ENCODE assay signal across 11 cellular contexts in the genomic region with DNA sequence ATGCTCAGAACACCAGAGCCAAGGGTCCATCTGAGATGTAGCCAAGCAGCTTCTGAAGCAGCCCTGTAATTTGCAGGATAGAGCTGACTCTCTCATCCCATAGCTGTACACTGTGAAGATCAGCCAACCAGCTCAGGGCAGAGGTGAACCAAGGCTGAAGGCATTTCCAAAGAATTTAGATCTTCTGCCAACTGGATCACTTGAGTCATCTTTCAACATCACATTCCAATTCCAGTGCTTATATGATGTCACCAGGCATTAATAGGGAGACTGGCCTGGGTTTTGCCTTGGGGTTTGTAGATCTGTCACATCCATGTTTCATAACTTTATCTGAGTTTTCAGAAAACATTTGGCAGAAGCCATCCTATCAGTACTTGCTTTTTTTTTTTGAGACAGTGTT.
DNase-seq lines count a peak whose midpoint lies in the region; ATAC-seq and TF ChIP-seq lines count a peak whose summit lies in the region.
"Had no signal": no experiment of that assay in that cellular context is flagged by ENCODE, and none has a peak within 500 bp of the region (broad histone marks: within the 10 kb centered on the region; RNA-seq: fewer than 3 reads in every experiment).

No MANE protein-coding gene starts in this region.

- H3K4ac ChIP-seq in IMR-90 (ENCODE audit: low read depth, low read length): no peak overlapping the region

- ATAC-seq in IMR-90 (ENCODE audit: low read depth): peak; percentile 100
- no peak for ATAC-seq in HG03196 (IDR thresholded peaks at IDR 0.05; ENCODE audit: unreplicated experiment)
- no peak for ATAC-seq in GM18505 (IDR thresholded peaks at IDR 0.05; ENCODE audit: unreplicated experiment)
- ATAC-seq: stimulated activated effector memory CD8-positive, alpha-beta T cell treated with anti-CD3 and anti-CD28 coated beads, Interleukin-12 subunit alpha, Interleukin-12 subunit beta, amount 100 ng/mL, for 72 hours had no signal

- no peak overlapping the region for H3K4me2 ChIP-seq in IMR-90 (ENCODE audit: low read depth, low read length)

- H3K4me1 ChIP-seq in A673 (ENCODE audit: insufficient read depth, low read length, poor library complexity, severe bottlenecking) (no peaks in the 10 kb centered on the region), IMR-90 (ENCODE audit: control insufficient read depth, insufficient read depth, low read length) (no peaks in the 10 kb centered on the region)

- intact Hi-C loops in A673 (cut with micrococcal nuclease; ENCODE audit: unreplicated experiment): no loop called here
- intact Hi-C loops in IMR-90 (cut with micrococcal nuclease): loop anchor here (10.0 kb wide), 1 partner anchor 1174 kb away; no protein-coding TSS in a partner anchor

- DNase-seq in A673 (ENCODE audit: low spot score) (peak; percentile 50), IMR-90 (peak; percentile 96), choroid plexus epithelial cell (ENCODE audit: low read depth) (peak; percentile 93), kidney tubule cell (ENCODE audit: low spot score) (peak; percentile 97), COR-L47 (lab: John Stamatoyannopoulos, UW) (no peak), NCI-H1092 treated with DMSO at 0.1 percent for 48 hours (lab: John Stamatoyannopoulos, UW) (no peak)
- DNase-seq: sigmoid colon had no signal

- TF ChIP-seq POLR2A in IMR-90 (IDR thresholded peaks at IDR 0.05; ENCODE audit: low read depth, low read length) (no peak), GM18505 (IDR thresholded peaks at IDR 0.05; ENCODE audit: borderline replicate concordance, extremely low read depth, insufficient read depth, insufficient read length) (no peak)

- no peak overlapping the region for H2AFZ ChIP-seq in IMR-90 (replicated peaks; ENCODE audit: low read length, poor library complexity)

- in situ Hi-C loops in IMR-90 (cut with MboI; ENCODE audit: low sequenced_read_pairs): no loop called here

- H2AK5ac ChIP-seq in IMR-90 (ENCODE audit: low read depth, low read length): no peak overlapping the region

- no peak overlapping the region for H2BK5ac ChIP-seq in IMR-90 (ENCODE audit: low read depth, low read length, poor library complexity, severe bottlenecking)

- no peak overlapping the region for H3K14ac ChIP-seq in IMR-90 (replicated peaks; ENCODE audit: low read depth, low read length)

- H2AK9ac ChIP-seq in IMR-90 (replicated peaks; ENCODE audit: low read depth, low read length, poor library complexity): no peak overlapping the region

- TF ChIP-seq RAD21 in IMR-90 (IDR thresholded peaks at IDR 0.05; ENCODE audit: low read length): no peak

- CTCF ChIA-PET in A673 (lab: Charles Lee) (no interaction called here), IMR-90 (lab: Yijun Ruan, JAX) (no interaction called here)

- no peaks in the 10 kb centered on the region for H3K27me3 ChIP-seq in A673 (replicated peaks; ENCODE audit: insufficient read depth, low read depth, low read length, poor library complexity)
- peaks cover 15% of the 10 kb centered on the region for H3K27me3 ChIP-seq in IMR-90 (ENCODE audit: control insufficient read depth, insufficient read depth, low read length)
- H3K27me3 ChIP-seq: sigmoid colon had no signal

- H4K5ac ChIP-seq in IMR-90 (ENCODE audit: low read depth, low read length): no peak overlapping the region

- H2BK15ac ChIP-seq in IMR-90 (ENCODE audit: low read depth, low read length): no peak overlapping the region

- H3K79me1 ChIP-seq in IMR-90 (ENCODE audit: low read depth in 1 of 2, low read length in 2 of 2): no peaks in the 10 kb centered on the region

- no peaks in the 10 kb centered on the region for H3K36me3 ChIP-seq in A673 (ENCODE audit: insufficient read depth, low read length, poor library complexity, severe bottlenecking)
- H3K36me3 ChIP-seq in IMR-90 (ENCODE audit: control insufficient read depth, insufficient read depth, low read length): no peaks in the 10 kb centered on the region
- H3K36me3 ChIP-seq: sigmoid colon had no signal

- H2BK20ac ChIP-seq in IMR-90 (ENCODE audit: low read depth, low read length): no peak overlapping the region

- H3K9ac ChIP-seq in IMR-90 (ENCODE audit: low read depth, low read length): no peak overlapping the region

- no peaks in the 10 kb centered on the region for H3K9me1 ChIP-seq in IMR-90 (ENCODE audit: insufficient read depth, low read length)

- no peak overlapping the region for H4K8ac ChIP-seq in IMR-90 (ENCODE audit: low read depth in 2 of 2, low read length in 2 of 2)

- no peaks in the 10 kb centered on the region for H4K20me1 ChIP-seq in IMR-90 (ENCODE audit: insufficient read depth, low read length)

- TF ChIP-seq CTCF in A673 (conservative IDR thresholded peaks at IDR 0.05; ENCODE audit: low read depth, low read length) (no peak), IMR-90 (conservative IDR thresholded peaks at IDR 0.05; ENCODE audit: low read depth, low read length) (no peak), choroid plexus epithelial cell (conservative IDR thresholded peaks at IDR 0.05; ENCODE audit: low read depth, low read length) (no peak)

- dilution Hi-C loops in IMR-90 (cut with HindIII; ENCODE audit: low sequenced_read_pairs, unreplicated experiment): no loop called here

- no peak overlapping the region for H3K4me3 ChIP-seq in A673 (ENCODE audit: low read depth, low read length, poor library complexity, severe bottlenecking)
- no peak overlapping the region for H3K4me3 ChIP-seq in IMR-90 (ENCODE audit: insufficient read depth, low read depth, low read length)
- H3K4me3 ChIP-seq in choroid plexus epithelial cell (ENCODE audit: low read depth, low read length): no peak overlapping the region
- H3K4me3 ChIP-seq: sigmoid colon had no signal

- POLR2A ChIA-PET in A673 (lab: Charles Lee; ENCODE audit: low non-redundant PET): interaction anchor here (0.5 kb wide), 1 partner anchor 108 kb away, joined by 22 read pairs; no protein-coding TSS in a partner anchor
- POLR2A ChIA-PET in IMR-90 (lab: Charles Lee; ENCODE audit: unreplicated experiment): no interaction called here

- H4K91ac ChIP-seq in IMR-90 (ENCODE audit: insufficient read depth, low read depth, low read length): no peak overlapping the region

- no peak overlapping the region for H3K23ac ChIP-seq in IMR-90 (ENCODE audit: low read depth, low read length)

- BruUV-seq in A673 (replicated peaks; lab: Mats Ljungman, UMichigan): no TSS peak
- BruUV-seq in IMR-90 (replicated peaks; lab: Mats Ljungman, UMichigan): no TSS peak

- no peak overlapping the region for H3K18ac ChIP-seq in IMR-90 (ENCODE audit: low read depth, low read length)

- H3K9me3 ChIP-seq in A673 (ENCODE audit: low read depth, low read length, poor library complexity, severe bottlenecking): no peaks in the 10 kb centered on the region
- H3K9me3 ChIP-seq in IMR-90 (ENCODE audit: control insufficient read depth, insufficient read depth, low read length): peaks cover 1% of the 10 kb centered on the region; the same call in 1 of the 2 replicates
- H3K9me3 ChIP-seq: sigmoid colon had no signal

- no peak overlapping the region for H3K56ac ChIP-seq in IMR-90 (ENCODE audit: extremely low read depth, insufficient read depth, low read length)

- H2BK120ac ChIP-seq in IMR-90 (ENCODE audit: low read depth, low read length): no peak overlapping the region

- H3K27ac ChIP-seq in A673 (ENCODE audit: low read depth, low read length, poor library complexity, severe bottlenecking) (no peak overlapping the region), IMR-90 (ENCODE audit: insufficient read depth, low read length) (no peak overlapping the region)
- H3K27ac ChIP-seq: C4-2B had no signal

TF ChIP-seq in IMR-90, 13 proteins besides CTCF, POLR2A, EP300 and RAD21:
- TF ChIP-seq MXI1 (IDR thresholded peaks at IDR 0.05; ENCODE audit: borderline replicate concordance, low read depth, low read length) (no peak), CEBPB (IDR thresholded peaks at IDR 0.05; ENCODE audit: low read depth, low read length) (peak; percentile 80)

Comparison
In these comparisons a context has a peak if more than half of its experiments do, and no peak if none do; other contexts are left out.
1. DNase-seq: peak in A673 (single experiment), IMR-90 (single experiment), choroid plexus epithelial cell (single experiment) and kidney tubule cell (single experiment); none in COR-L47 (single experiment) and NCI-H1092 treated with DMSO at 0.1 percent for 48 hours (single experiment).